In genomic region chr19:19748249-19748938, GRCh38 we compare ENCODE assay signal across 24 cellular contexts.
"Had no signal": no experiment of that assay in that cellular context is flagged by ENCODE, and none has a peak within 500 bp of the region (broad histone marks: within the 10 kb centered on the region; RNA-seq: fewer than 3 reads in every experiment).

No MANE protein-coding gene starts in this region.

- H3K36me3 Mint-ChIP-seq: immature natural killer cell; stimulated activated effector memory CD8-positive, alpha-beta T cell treated with anti-CD3 and anti-CD28 coated beads, Interleukin-12 subunit alpha, Interleukin-12 subunit beta, amount 100 ng/mL, for 72 hours had no signal

- H3K4me1 ChIP-seq: heart right ventricle, left ventricle myocardium inferior, lower lobe of right lung, psoas muscle, testis, transverse colon had no signal

- H3K36me3 ChIP-seq: heart right ventricle, left ventricle myocardium inferior, lower lobe of right lung, transverse colon had no signal

- H3K27ac ChIP-seq: heart right ventricle, left ventricle myocardium inferior, lower lobe of right lung, psoas muscle, testis, transverse colon had no signal

- FAIRE-seq: colon, endothelial cell of umbilical vein, frontal cortex, keratinocyte, small intestine had no signal

- ATAC-seq: heart right ventricle; left cardiac atrium; lower lobe of right lung; psoas muscle; stimulated activated effector memory CD8-positive, alpha-beta T cell treated with anti-CD3 and anti-CD28 coated beads, Interleukin-12 subunit alpha, Interleukin-12 subunit beta, amount 100 ng/mL, for 72 hours; stimulated activated naive CD8-positive, alpha-beta T cell treated with anti-CD3 and anti-CD28 coated beads, Interleukin-15, Interleukin-2, amounts not matched to agents 100 U/mL and 50 U/mL, for 24 hours had no signal

- H3K9me3 Mint-ChIP-seq: endodermal cell; immature natural killer cell; stimulated activated effector memory CD8-positive, alpha-beta T cell treated with anti-CD3 and anti-CD28 coated beads, Interleukin-12 subunit alpha, Interleukin-12 subunit beta, amount 100 ng/mL, for 72 hours had no signal

- H3K4me3 ChIP-seq: heart right ventricle, left ventricle myocardium inferior, lower lobe of right lung, psoas muscle, testis, transverse colon had no signal

- DNase-seq: cerebellar nuclear complex; dermis blood vessel endothelial cell; endodermal cell; erythroblast; heart right ventricle; immature natural killer cell; left cardiac atrium; left ventricle myocardium inferior; lower lobe of right lung; mesenchymal stem cell; midbrain; psoas muscle; retina; small intestine; stimulated activated CD4-positive, alpha-beta T cell treated with anti-CD3 and anti-CD28 coated beads, Interleukin-4, amount 100 ng/mL, for 1 hour; stimulated activated naive CD8-positive, alpha-beta T cell treated with anti-CD3 and anti-CD28 coated beads, Interleukin-15, Interleukin-2, amounts not matched to agents 100 U/mL and 50 U/mL, for 24 hours; testis; transverse colon had no signal

- H3K9me3 ChIP-seq: heart right ventricle, left ventricle myocardium inferior, lower lobe of right lung, psoas muscle, testis, transverse colon had no signal

- H3K4me1 Mint-ChIP-seq: endodermal cell; immature natural killer cell; nephron; stimulated activated effector memory CD8-positive, alpha-beta T cell treated with anti-CD3 and anti-CD28 coated beads, Interleukin-12 subunit alpha, Interleukin-12 subunit beta, amount 100 ng/mL, for 72 hours had no signal

- H3K27ac Mint-ChIP-seq: endodermal cell; immature natural killer cell; nephron; stimulated activated effector memory CD8-positive, alpha-beta T cell treated with anti-CD3 and anti-CD28 coated beads, Interleukin-12 subunit alpha, Interleukin-12 subunit beta, amount 100 ng/mL, for 72 hours had no signal

- H3K27me3 ChIP-seq: heart right ventricle, testis, transverse colon had no signal

- H3K4me3 Mint-ChIP-seq: endodermal cell; immature natural killer cell; nephron; stimulated activated effector memory CD8-positive, alpha-beta T cell treated with anti-CD3 and anti-CD28 coated beads, Interleukin-12 subunit alpha, Interleukin-12 subunit beta, amount 100 ng/mL, for 72 hours had no signal
